ENCODE assay signal across 1 cellular context in the genomic region with DNA sequence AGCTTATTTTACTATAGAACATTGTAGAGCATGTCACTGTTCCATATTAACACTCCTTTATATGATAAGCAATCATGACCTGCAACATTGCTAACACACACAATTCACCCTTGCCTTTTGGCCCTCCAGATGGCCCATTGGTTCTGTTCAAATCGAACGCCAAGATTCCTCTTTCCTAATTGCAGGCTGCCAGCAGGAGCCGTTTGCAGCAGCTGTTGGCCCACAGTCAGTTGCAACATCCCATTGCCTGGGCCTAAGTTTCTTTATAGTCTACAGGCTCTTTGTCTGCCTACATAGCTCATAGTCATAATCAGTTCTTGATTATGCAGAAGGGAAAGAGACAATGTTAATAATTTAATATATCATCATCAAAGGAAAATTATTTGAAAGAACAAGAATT.
TF ChIP-seq lines count a peak whose summit lies in the region.

No MANE protein-coding gene starts in this region.

TF ChIP-seq in H1, 55 proteins besides CTCF, POLR2A, EP300 and RAD21:
- TF ChIP-seq RBBP5 (IDR thresholded peaks at IDR 0.05; ENCODE audit: borderline replicate concordance, low read depth, low read length) (no peak), CEBPB (IDR thresholded peaks at IDR 0.05; ENCODE audit: low read depth, low read length) (0 out of 2 replicates have a peak, but pooled peaks have one; percentile 4)
TF ChIP-seq in H1: peak in this region for 1.
